Comparison of ENCODE assay signal across 13 cellular contexts in the genomic region with DNA sequence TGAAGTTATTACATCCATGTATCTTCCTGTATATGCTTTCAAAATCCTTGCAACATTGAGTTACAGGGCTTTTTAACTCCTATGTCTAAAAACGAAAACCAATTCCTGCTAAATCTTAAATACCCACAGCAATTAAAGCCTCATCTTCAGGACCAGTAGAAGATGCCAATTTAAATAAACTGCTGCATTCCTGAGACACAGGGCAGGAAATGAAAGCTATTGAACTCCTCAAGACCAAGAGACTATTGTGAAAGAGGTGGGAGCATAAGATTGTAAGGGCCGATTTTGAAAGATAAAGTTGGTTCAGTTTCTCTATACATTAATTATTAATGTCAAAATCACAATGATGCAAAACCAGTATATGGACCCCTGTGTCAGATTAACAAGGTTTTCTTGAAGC. TPM values are rescaled to one million over a fixed set of nuclear protein-coding genes. Genes with fewer than 3 reads are reported as not detected.
"Had no signal": no experiment of that assay in that cellular context is flagged by ENCODE, and none has a peak within 500 bp of the region (broad histone marks: within the 10 kb centered on the region; RNA-seq: fewer than 3 reads in every experiment).

No MANE protein-coding gene starts in this region.

RNA-seq across cellular contexts. Expression of a gene that starts 28.5 kb away (rescaled TPM):
- total RNA-seq: stomach, subcutaneous adipose tissue, suprapubic skin, temporal lobe, thoracic aorta, thyroid gland, tibial nerve, transverse colon, upper lobe of left lung, ureter, urinary bladder, uterus, vagina had no signal
